Comparison of ENCODE assay signal across 21 cellular contexts in the genomic region with DNA sequence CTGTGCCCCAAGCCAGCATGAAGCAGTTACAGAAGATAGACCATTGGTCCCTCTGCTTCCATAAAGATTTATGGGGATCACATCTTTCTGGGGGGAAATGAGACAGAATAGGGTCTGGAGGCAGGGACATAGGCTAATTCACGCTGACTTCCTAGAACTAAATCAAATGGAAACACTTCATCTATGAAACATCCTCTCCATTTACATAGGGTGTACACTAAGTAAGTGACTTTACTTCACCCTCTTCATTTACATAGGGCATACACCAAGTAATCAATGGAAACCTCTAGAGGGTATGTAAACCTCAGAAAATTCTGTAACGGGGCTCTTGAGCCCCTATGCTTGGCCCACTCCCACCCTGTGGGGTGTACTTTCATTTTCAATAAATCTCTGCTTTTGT.
"Had no signal": no experiment of that assay in that cellular context is flagged by ENCODE, and none has a peak within 500 bp of the region (broad histone marks: within the 10 kb centered on the region; RNA-seq: fewer than 3 reads in every experiment).

No MANE protein-coding gene starts in this region.

- H3K27ac ChIP-seq: ascending aorta, coronary artery, foreskin keratinocyte, lower lobe of right lung, SJSA1, tibial artery had no signal

- H3K27me3 ChIP-seq: ascending aorta, foreskin keratinocyte, SJSA1, tibial artery had no signal

- H3K36me3 ChIP-seq: ascending aorta, lower lobe of right lung, SJSA1, tibial artery had no signal

- H3K4me3 Mint-ChIP-seq: central memory CD8-positive, alpha-beta T cell; nephron progenitor cell; stimulated activated memory B cell treated with anti-CD40 and anti-IgM and Interleukin-4, amounts not matched to agents 10 μg/mL and 1 μg/mL and 100 μg/mL, for 72 hours; T-helper 2 cell treated with Interferon-gamma antibody and Interleukin-4, amounts not matched to agents 5 μg/mL and 100 μg/mL, for 36 hours had no signal

- H3K9me3 ChIP-seq: ascending aorta, tibial artery had no signal

- FAIRE-seq: TTC549 had no signal

- DNase-seq: activated CD4-positive, alpha-beta T cell treated with anti-CD3 and anti-CD28 coated beads for 4 hours; activated gamma-delta T cell; activated T-cell treated with anti-CD3 and anti-CD28 coated beads for 4 hours; foreskin keratinocyte; hypothalamus; islet precursor cell; left colon; lower lobe of right lung; nephron progenitor cell; nucleus accumbens; stimulated activated CD4-positive, alpha-beta T cell treated with anti-CD3 and anti-CD28 coated beads, Interleukin-4, amount 100 ng/mL, for 24 hours; tibial artery had no signal

- ATAC-seq: foreskin keratinocyte; left colon; lower lobe of right lung; sciatic nerve; stimulated activated memory B cell treated with anti-CD40 and anti-IgM and Interleukin-4, amounts not matched to agents 10 μg/mL and 1 μg/mL and 100 μg/mL, for 72 hours had no signal

- H3K4me1 ChIP-seq: ascending aorta, lower lobe of right lung had no signal

- H3K27me3 Mint-ChIP-seq: central memory CD8-positive, alpha-beta T cell; stimulated activated memory B cell treated with anti-CD40 and anti-IgM and Interleukin-4, amounts not matched to agents 10 μg/mL and 1 μg/mL and 100 μg/mL, for 72 hours had no signal

- H3K27ac Mint-ChIP-seq: nephron progenitor cell; stimulated activated memory B cell treated with anti-CD40 and anti-IgM and Interleukin-4, amounts not matched to agents 10 μg/mL and 1 μg/mL and 100 μg/mL, for 72 hours; T-helper 2 cell treated with Interferon-gamma antibody and Interleukin-4, amounts not matched to agents 5 μg/mL and 100 μg/mL, for 36 hours had no signal

- H3K4me3 ChIP-seq: ascending aorta, coronary artery, lower lobe of right lung, SJSA1, smooth muscle cell, tibial artery had no signal

- H3K4me1 Mint-ChIP-seq: nephron progenitor cell had no signal

- H3K9me3 Mint-ChIP-seq: central memory CD8-positive, alpha-beta T cell; stimulated activated memory B cell treated with anti-CD40 and anti-IgM and Interleukin-4, amounts not matched to agents 10 μg/mL and 1 μg/mL and 100 μg/mL, for 72 hours had no signal

- H3K4me2 ChIP-seq: smooth muscle cell had no signal
